In genomic region chr6:16644540-16645250, GRCh38 we compare ENCODE assay signal across 35 cellular contexts.
"Had no signal": no experiment of that assay in that cellular context is flagged by ENCODE, and none has a peak within 500 bp of the region (broad histone marks: within the 10 kb centered on the region; RNA-seq: fewer than 3 reads in every experiment).

No MANE protein-coding gene starts in this region.

- H3K9me3 Mint-ChIP-seq: activated CD4-positive, alpha-beta memory T cell treated with anti-CD3 and anti-CD28 coated beads for 36 hours; activated CD4-positive, alpha-beta T cell treated with anti-CD3 and anti-CD28 coated beads, Interleukin-2, amount 10 ng/mL, durations not matched to agents 24 days and 14 days; activated naive CD4-positive, alpha-beta T cell treated with anti-CD3 and anti-CD28 coated beads for 36 hours; activated naive CD4-positive, alpha-beta T cell treated with anti-CD3 and anti-CD28 coated beads, Interleukin-2, amount 50 U/mL, for 24 hours; activated T-helper 1 cell treated with anti-CD3 and anti-CD28 coated beads, Interleukin-12 subunit alpha, Interleukin-12 subunit beta, Interleukin-2, Interleukin-4 antibody, amounts not matched to agents 30 ng/mL and 10 ng/mL and 1 ng/mL, durations not matched to agents 14 hours and 24 hours and 36 hours; activated T-helper 2 cell treated with anti-CD3 and anti-CD28 coated beads, Interferon-gamma antibody, Interleukin-2, Interleukin-4, amounts not matched to agents 10 μg/mL and 5 μg/mL and 100 μg/mL, durations not matched to agents 14 hours and 24 hours and 36 hours had no signal

- H3K4me3 Mint-ChIP-seq: activated CD4-positive, alpha-beta memory T cell treated with anti-CD3 and anti-CD28 coated beads for 36 hours; activated CD4-positive, alpha-beta T cell treated with anti-CD3 and anti-CD28 coated beads for 36 hours; activated CD4-positive, alpha-beta T cell treated with anti-CD3 and anti-CD28 coated beads, Interleukin-2, amount 10 ng/mL, durations not matched to agents 24 days and 14 days; activated CD8-positive, alpha-beta memory T cell treated with anti-CD3 and anti-CD28 coated beads, Interleukin-2, amount 10 ng/mL, durations not matched to agents 7 days and 5 days; activated CD8-positive, alpha-beta T cell treated with anti-CD3 and anti-CD28 coated beads, Interleukin-2, amount 10 ng/mL, durations not matched to agents 7 days and 5 days; activated naive CD4-positive, alpha-beta T cell treated with anti-CD3 and anti-CD28 coated beads for 36 hours; activated naive CD4-positive, alpha-beta T cell treated with anti-CD3 and anti-CD28 coated beads, Interleukin-2, amount 50 U/mL, for 24 hours; activated naive CD8-positive, alpha-beta T cell treated with anti-CD3 and anti-CD28 coated beads for 36 hours; activated T-helper 1 cell treated with anti-CD3 and anti-CD28 coated beads, Interleukin-12 subunit alpha, Interleukin-12 subunit beta, Interleukin-2, Interleukin-4 antibody, amounts not matched to agents 30 ng/mL and 10 ng/mL and 1 ng/mL, durations not matched to agents 14 hours and 24 hours and 36 hours; brain; dendritic cell treated with granulocyte-macrophage colony-stimulating factor and Interleukin-4, amounts not matched to agents 40 ng/mL and 50 ng/mL, for 4 days; T-helper 17 cell; T-helper 2 cell treated with Interferon-gamma antibody and Interleukin-4, amounts not matched to agents 5 μg/mL and 100 μg/mL, for 36 hours had no signal

- H3K4me1 Mint-ChIP-seq: brain had no signal

- DNase-seq: activated CD4-positive, alpha-beta memory T cell treated with anti-CD3 and anti-CD28 coated beads for 36 hours; activated CD4-positive, alpha-beta T cell treated with anti-CD3 and anti-CD28 coated beads for 36 hours; activated CD4-positive, alpha-beta T cell treated with anti-CD3 and anti-CD28 coated beads, Interleukin-2, amount 10 ng/mL, durations not matched to agents 24 days and 14 days; activated CD4-positive, CD25-positive, alpha-beta regulatory T cell; activated CD4-positive, CD25-positive, alpha-beta regulatory T cell treated with anti-CD3 and anti-CD28 coated beads, Interleukin-2, amount 50 U/mL, for 72 hours; activated CD8-positive, alpha-beta memory T cell treated with anti-CD3 and anti-CD28 coated beads, Interleukin-2, amount 10 ng/mL, durations not matched to agents 7 days and 5 days; activated CD8-positive, alpha-beta memory T cell treated with anti-CD3 and anti-CD28 coated beads, Interleukin-2, amount 50 U/mL, for 4 hours; activated CD8-positive, alpha-beta T cell treated with anti-CD3 and anti-CD28 coated beads, Interleukin-2, amount 10 ng/mL, durations not matched to agents 7 days and 5 days; activated effector memory CD4-positive, alpha-beta T cell treated with anti-CD3 and anti-CD28 coated beads, Interleukin-2, amount 50 U/mL, for 16 hours; activated naive CD4-positive, alpha-beta T cell treated with anti-CD3 and anti-CD28 coated beads for 36 hours; activated naive CD8-positive, alpha-beta T cell treated with anti-CD3 and anti-CD28 coated beads for 36 hours; activated T-cell treated with anti-CD3 and anti-CD28 coated beads, Interleukin-2, amount 50 U/mL, for 1 hour; activated T-cell treated with anti-CD3 and anti-CD28 coated beads, Interleukin-2, amount 50 U/mL, for 48 hours; central memory CD4-positive, alpha-beta T cell; dorsolateral prefrontal cortex; effector memory CD4-positive, alpha-beta T cell; erythroblast; foreskin keratinocyte; gastrocnemius medialis; glutamatergic neuron; heart left ventricle; T-helper 1 cell; T-helper 17 cell; T1000 had no signal

- H3K4me1 ChIP-seq: breast epithelium, esophagus muscularis mucosa, gastrocnemius medialis, heart left ventricle had no signal

- H3K27me3 ChIP-seq: ascending aorta, breast epithelium, cardiac muscle cell, dorsolateral prefrontal cortex, esophagus muscularis mucosa, foreskin keratinocyte, gastrocnemius medialis, heart left ventricle had no signal

- H3K9me3 ChIP-seq: ascending aorta, esophagus muscularis mucosa, gastrocnemius medialis had no signal

- H3K27ac ChIP-seq: ascending aorta, breast epithelium, cardiac muscle cell, coronary artery, esophagus muscularis mucosa, foreskin keratinocyte, gastrocnemius medialis, heart left ventricle had no signal

- H3K27ac Mint-ChIP-seq: activated CD4-positive, alpha-beta memory T cell treated with anti-CD3 and anti-CD28 coated beads for 36 hours; activated CD4-positive, alpha-beta T cell treated with anti-CD3 and anti-CD28 coated beads for 36 hours; activated CD4-positive, alpha-beta T cell treated with anti-CD3 and anti-CD28 coated beads, Interleukin-2, amount 10 ng/mL, durations not matched to agents 24 days and 14 days; activated CD8-positive, alpha-beta memory T cell treated with anti-CD3 and anti-CD28 coated beads, Interleukin-2, amount 10 ng/mL, durations not matched to agents 7 days and 5 days; activated CD8-positive, alpha-beta T cell treated with anti-CD3 and anti-CD28 coated beads, Interleukin-2, amount 10 ng/mL, durations not matched to agents 7 days and 5 days; activated naive CD4-positive, alpha-beta T cell treated with anti-CD3 and anti-CD28 coated beads for 36 hours; activated naive CD4-positive, alpha-beta T cell treated with anti-CD3 and anti-CD28 coated beads, Interleukin-2, amount 50 U/mL, for 24 hours; activated naive CD8-positive, alpha-beta T cell treated with anti-CD3 and anti-CD28 coated beads for 36 hours; activated T-helper 2 cell treated with anti-CD3 and anti-CD28 coated beads, Interferon-gamma antibody, Interleukin-2, Interleukin-4, amounts not matched to agents 10 μg/mL and 5 μg/mL and 100 μg/mL, durations not matched to agents 14 hours and 24 hours and 36 hours; brain; dendritic cell treated with granulocyte-macrophage colony-stimulating factor and Interleukin-4, amounts not matched to agents 40 ng/mL and 50 ng/mL, for 4 days; T-helper 2 cell treated with Interferon-gamma antibody and Interleukin-4, amounts not matched to agents 5 μg/mL and 100 μg/mL, for 36 hours had no signal

- H3K36me3 ChIP-seq: breast epithelium, gastrocnemius medialis had no signal

- H3K27me3 Mint-ChIP-seq: activated CD4-positive, alpha-beta memory T cell treated with anti-CD3 and anti-CD28 coated beads for 36 hours; activated CD4-positive, alpha-beta T cell treated with anti-CD3 and anti-CD28 coated beads for 36 hours; activated CD4-positive, alpha-beta T cell treated with anti-CD3 and anti-CD28 coated beads, Interleukin-2, amount 10 ng/mL, durations not matched to agents 24 days and 14 days; activated CD8-positive, alpha-beta memory T cell treated with anti-CD3 and anti-CD28 coated beads, Interleukin-2, amount 10 ng/mL, durations not matched to agents 7 days and 5 days; activated naive CD4-positive, alpha-beta T cell treated with anti-CD3 and anti-CD28 coated beads, Interleukin-2, amount 50 U/mL, for 24 hours; activated naive CD8-positive, alpha-beta T cell treated with anti-CD3 and anti-CD28 coated beads for 36 hours; dendritic cell treated with granulocyte-macrophage colony-stimulating factor and Interleukin-4, amounts not matched to agents 40 ng/mL and 50 ng/mL, for 4 days; T-helper 17 cell had no signal

- ATAC-seq: activated CD4-positive, alpha-beta T cell treated with anti-CD3 and anti-CD28 coated beads for 36 hours; activated CD8-positive, alpha-beta memory T cell treated with anti-CD3 and anti-CD28 coated beads, Interleukin-2, amount 10 ng/mL, durations not matched to agents 7 days and 5 days; activated CD8-positive, alpha-beta T cell treated with anti-CD3 and anti-CD28 coated beads, Interleukin-2, amount 10 ng/mL, durations not matched to agents 7 days and 5 days; foreskin keratinocyte; gastrocnemius medialis; T-helper 17 cell had no signal

- H3K4me3 ChIP-seq: ascending aorta, breast epithelium, cardiac muscle cell, coronary artery, dorsolateral prefrontal cortex, esophagus muscularis mucosa, gastrocnemius medialis, heart left ventricle had no signal
